ENCODE assay signal across 27 cellular contexts in genomic region chr2:35858216-35858615, GRCh38.
"Had no signal": no experiment of that assay in that cellular context is flagged by ENCODE, and none has a peak within 500 bp of the region (broad histone marks: within the 10 kb centered on the region; RNA-seq: fewer than 3 reads in every experiment).

No MANE protein-coding gene starts in this region.

- H3K27ac ChIP-seq: esophagus squamous epithelium, parathyroid adenoma, right lobe of liver, suprapubic skin, transverse colon, upper lobe of right lung, uterus had no signal

- H3K4me3 ChIP-seq: esophagus squamous epithelium, mucosa of descending colon, right lobe of liver, suprapubic skin, transverse colon, upper lobe of right lung, uterus had no signal

- H3K4me1 ChIP-seq: esophagus squamous epithelium, parathyroid adenoma, right lobe of liver, suprapubic skin, transverse colon, upper lobe of right lung, uterus had no signal

- H3K27me3 ChIP-seq: esophagus squamous epithelium, right lobe of liver, suprapubic skin, transverse colon, upper lobe of right lung, uterus had no signal

- H3K36me3 ChIP-seq: esophagus squamous epithelium, right lobe of liver, suprapubic skin, transverse colon, upper lobe of right lung, uterus had no signal

- H3K9me3 ChIP-seq: esophagus squamous epithelium, mucosa of descending colon, right lobe of liver, suprapubic skin, transverse colon, upper lobe of right lung, uterus had no signal

- DNase-seq: effector CD8-positive, alpha-beta T cell; endodermal cell; erythroblast; esophagus squamous epithelium; foreskin melanocyte; glutamatergic neuron; hypothalamus; immature natural killer cell; islet precursor cell; mesenchymal stem cell; mucosa of descending colon; naive B cell; right lobe of liver; small intestine; stimulated activated CD4-positive, alpha-beta T cell treated with anti-CD3 and anti-CD28 coated beads, Interleukin-12 subunit alpha, Interleukin-12 subunit beta, amount 100 ng/mL, for 4 hours; stimulated activated CD4-positive, alpha-beta T cell treated with anti-CD3 and anti-CD28 coated beads, Interleukin-1b, Interleukin-23, amount 100 ng/mL, for 48 hours; stimulated activated CD4-positive, alpha-beta T cell treated with anti-CD3 and anti-CD28 coated beads, Interleukin-4, amount 100 ng/mL, for 1 hour; stimulated activated CD8-positive, alpha-beta memory T cell treated with anti-CD3 and anti-CD28 coated beads, Interleukin-4, amount 100 ng/mL, for 48 hours; stimulated activated naive CD4-positive, alpha-beta T cell; stimulated activated naive CD8-positive, alpha-beta T cell treated with anti-CD3 and anti-CD28 coated beads, Interleukin-15, amount 100 ng/mL, for 72 hours; transverse colon; upper lobe of right lung; uterus had no signal

- ATAC-seq: left lobe of liver; mucosa of descending colon; natural killer cell treated with Interleukin-12 subunit alpha and Interleukin-12 subunit beta and Interleukin-15 and Interleukin-18, amount 100 ng/mL, for 72 hours; right lobe of liver; stimulated activated naive CD8-positive, alpha-beta T cell treated with anti-CD3 and anti-CD28 coated beads, Interleukin-15, amount 100 ng/mL, for 72 hours; upper lobe of right lung had no signal
